19 cellular contexts compared by ENCODE assay signal in the genomic region with DNA sequence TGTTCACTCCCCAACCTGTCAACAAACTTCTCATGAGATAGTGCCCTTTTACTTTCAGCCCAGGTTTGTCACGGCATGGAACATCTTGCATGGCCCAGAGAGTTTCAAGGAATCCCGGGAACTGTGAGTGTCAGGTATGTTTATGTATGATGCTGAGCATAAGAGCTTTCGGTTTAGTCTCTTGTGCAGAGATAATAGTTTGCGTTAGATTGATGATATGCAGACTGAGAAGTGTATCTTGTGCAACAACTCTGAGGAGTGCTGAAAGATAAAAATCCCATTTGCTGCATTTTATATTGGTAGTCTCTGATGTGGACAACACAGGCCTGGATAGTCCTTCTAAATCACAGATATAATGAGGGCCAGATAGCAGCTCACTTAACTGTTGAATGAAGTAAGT.
DNase-seq lines count a peak whose midpoint lies in the region; ATAC-seq and TF ChIP-seq lines count a peak whose summit lies in the region.
"Had no signal": no experiment of that assay in that cellular context is flagged by ENCODE, and none has a peak within 500 bp of the region (broad histone marks: within the 10 kb centered on the region; RNA-seq: fewer than 3 reads in every experiment).

No MANE protein-coding gene starts in this region.

- H3K4me3 ChIP-seq in left ventricle myocardium inferior (no peak overlapping the region), fibroblast of villous mesenchyme (ENCODE audit: low read depth, low read length) (no peak overlapping the region)
- H3K4me3 ChIP-seq: BLaER1 treated with 17β-estradiol and CSF1 and Interleukin-3, amounts not matched to agents 10 nM and 100 nM; GM23338 had no signal

- H3K4me1 ChIP-seq in left ventricle myocardium inferior = no peaks in the 10 kb centered on the region
- H3K4me1 ChIP-seq: BLaER1 treated with 17β-estradiol and CSF1 and Interleukin-3, amounts not matched to agents 10 nM and 100 nM had no signal

- peaks cover 3% of the 10 kb centered on the region for H3K9me3 ChIP-seq in left ventricle myocardium inferior (replicated peaks)
- H3K9me3 ChIP-seq: BLaER1 treated with 17β-estradiol and CSF1 and Interleukin-3, amounts not matched to agents 10 nM and 100 nM had no signal

- peak; percentile 19 to 93 for ATAC-seq in left cardiac atrium
- ATAC-seq in SK-N-SH treated with all-trans-retinoic acid at 6 μM for 48 hours = peak; percentile 91
- peak; percentile 84 for ATAC-seq in omental fat pad (ENCODE audit: low FRiP score)
- ATAC-seq: CD8-positive, alpha-beta T cell; GM23338; HCT116 had no signal

- no peaks in the 10 kb centered on the region for H3K36me3 ChIP-seq in left ventricle myocardium inferior
- H3K36me3 ChIP-seq: BLaER1 treated with 17β-estradiol and CSF1 and Interleukin-3, amounts not matched to agents 10 nM and 100 nM had no signal

- no peaks in the 10 kb centered on the region for H3K27me3 ChIP-seq in left ventricle myocardium inferior (ENCODE audit: low read depth)
- H3K27me3 ChIP-seq: BLaER1 treated with 17β-estradiol and CSF1 and Interleukin-3, amounts not matched to agents 10 nM and 100 nM had no signal

- H3K27ac ChIP-seq in left ventricle myocardium inferior (replicated peaks) = no peak overlapping the region
- H3K27ac ChIP-seq in RWPE1 = no peak overlapping the region
- H3K27ac ChIP-seq: BLaER1 treated with 17β-estradiol and CSF1 and Interleukin-3, amounts not matched to agents 10 nM and 100 nM; HL-60 had no signal

- intact Hi-C loops in left cardiac atrium (cut with DNase I) (no loop called here), left ventricle myocardium inferior (cut with micrococcal nuclease) (no loop called here)

- TF ChIP-seq CTCF in left ventricle myocardium inferior (IDR thresholded peaks at IDR 0.05; ENCODE audit: borderline replicate concordance) (no peak), fibroblast of villous mesenchyme (IDR thresholded peaks at IDR 0.05; ENCODE audit: insufficient read depth, low read depth, low read length) (no peak), omental fat pad (IDR thresholded peaks at IDR 0.05) (no peak), RWPE1 (conservative IDR thresholded peaks at IDR 0.05; ENCODE audit: low read depth) (no peak)

- POLR2A ChIA-PET in RWPE1 (lab: Yijun Ruan, JAX; ENCODE audit: low non-redundant PET) = interaction anchor here (0.5 kb wide), 1 partner anchor 651 kb away, joined by 3 read pairs; no protein-coding TSS in a partner anchor

- CTCF ChIA-PET in RWPE1 (lab: Yijun Ruan, JAX) = interaction anchor here (0.6 to 0.7 kb wide), 2 partner anchors 79 to 325 kb away, joined by 3 read pairs; no protein-coding TSS in a partner anchor

- no peak for DNase-seq in left cardiac atrium
- no peak for DNase-seq in left ventricle myocardium inferior
- peak; percentile 77 for DNase-seq in fibroblast of villous mesenchyme (ENCODE audit: low read depth)
- no peak for DNase-seq in omental fat pad (ENCODE audit: low spot score)
- no peak for DNase-seq in nucleus accumbens (lab: John Stamatoyannopoulos, UW)
- DNase-seq in ecto neural progenitor cell (ENCODE audit: low spot score) = no peak
- no peak for DNase-seq in RWPE1 (ENCODE audit: low spot score)
- DNase-seq: 8988T; Calu3; CD8-positive, alpha-beta T cell; DMS79 treated with DMSO at 0.1 percent for 48 hours; GF-D8; H7; HFFc6 had no signal

TF ChIP-seq in SK-N-SH treated with all-trans-retinoic acid at 6 μM for 48 hours, 23 proteins besides CTCF, POLR2A, EP300 and RAD21:
- peak; percentile 76; the same call in 1 of the 2 replicates for TF ChIP-seq TOX (CRISPR knock-in tag; IDR thresholded peaks at IDR 0.05; ENCODE audit: borderline replicate concordance)
- TF ChIP-seq, protein P1, sequence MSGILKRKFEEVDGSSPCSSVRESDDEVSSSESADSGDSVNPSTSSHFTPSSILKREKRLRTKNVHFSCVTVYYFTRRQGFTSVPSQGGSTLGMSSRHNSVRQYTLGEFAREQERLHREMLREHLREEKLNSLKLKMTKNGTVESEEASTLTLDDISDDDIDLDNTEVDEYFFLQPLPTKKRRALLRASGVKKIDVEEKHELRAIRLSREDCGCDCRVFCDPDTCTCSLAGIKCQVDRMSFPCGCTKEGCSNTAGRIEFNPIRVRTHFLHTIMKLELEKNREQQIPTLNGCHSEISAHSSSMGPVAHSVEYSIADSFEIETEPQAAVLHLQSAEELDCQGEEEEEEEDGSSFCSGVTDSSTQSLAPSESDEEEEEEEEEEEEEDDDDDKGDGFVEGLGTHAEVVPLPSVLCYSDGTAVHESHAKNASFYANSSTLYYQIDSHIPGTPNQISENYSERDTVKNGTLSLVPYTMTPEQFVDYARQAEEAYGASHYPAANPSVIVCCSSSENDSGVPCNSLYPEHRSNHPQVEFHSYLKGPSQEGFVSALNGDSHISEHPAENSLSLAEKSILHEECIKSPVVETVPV (CRISPR knock-in tag; IDR thresholded peaks at IDR 0.05) = no peak
- TF ChIP-seq ZFP3 (CRISPR knock-in tag; IDR thresholded peaks at IDR 0.05) = no peak
- peak; percentile 94 for TF ChIP-seq ISL1 (CRISPR knock-in tag; IDR thresholded peaks at IDR 0.05)
- no peak for TF ChIP-seq ZNF565 (CRISPR knock-in tag; conservative IDR thresholded peaks at IDR 0.05; ENCODE audit: low read depth)
- TF ChIP-seq RARB (CRISPR knock-in tag; IDR thresholded peaks at IDR 0.05) = 0 out of 2 replicates have a peak, but pooled peaks have one; percentile 72
